ENCODE assay signal across 10 cellular contexts in the genomic region with DNA sequence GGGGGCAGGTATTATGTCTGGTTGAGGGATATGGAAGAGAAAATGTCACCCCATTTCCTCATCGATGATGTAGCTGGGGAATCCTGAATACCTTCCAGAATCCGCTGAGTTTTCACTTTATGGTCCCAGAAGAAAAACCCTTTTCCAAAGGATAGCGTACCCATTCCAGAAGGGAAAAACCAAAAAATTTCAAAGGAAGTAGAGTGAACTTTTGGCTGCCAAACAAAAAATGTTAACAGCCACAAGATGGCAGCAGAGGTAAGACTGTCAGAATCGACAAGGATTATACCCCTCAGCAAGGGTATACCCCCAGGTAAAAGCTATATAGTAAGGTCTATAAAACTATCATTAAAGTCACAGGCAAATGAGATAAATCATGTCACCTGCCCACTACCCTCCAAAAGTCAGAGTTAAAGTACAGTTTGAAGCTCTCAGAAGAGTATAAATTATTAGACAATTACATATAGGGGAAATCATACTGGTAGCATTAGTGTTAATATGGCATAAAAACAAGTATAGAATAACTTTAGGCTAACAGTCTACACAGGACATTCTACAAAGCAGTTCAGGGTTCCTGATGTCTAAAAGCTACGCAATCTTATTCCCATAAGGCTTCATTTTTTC. TPM values are rescaled to one million over a fixed set of nuclear protein-coding genes. Genes with fewer than 3 reads are reported as not detected.
DNase-seq lines count a peak whose midpoint lies in the region; ATAC-seq and TF ChIP-seq lines count a peak whose summit lies in the region.
"Had no signal": no experiment of that assay in that cellular context is flagged by ENCODE, and none has a peak within 500 bp of the region (broad histone marks: within the 10 kb centered on the region; RNA-seq: fewer than 3 reads in every experiment).

No MANE protein-coding gene starts in this region.

- peaks cover 8 to 35% (median 34%) of the 10 kb centered on the region in 5 donors for H3K4me1 ChIP-seq in subcutaneous abdominal adipose tissue (ENCODE audit: control insufficient read depth in 5 of 5, insufficient read depth in 5 of 5, low read length in 5 of 5)

- peaks cover 36 to 86% (median 71%) of the 10 kb centered on the region in 5 donors for H3K36me3 ChIP-seq in subcutaneous abdominal adipose tissue (ENCODE audit: control insufficient read depth in 5 of 5, insufficient read depth in 5 of 5, low read length in 5 of 5)

- peak; percentile 58 for ATAC-seq in activated CD8-positive, alpha-beta memory T cell treated with anti-CD3 and anti-CD28 coated beads, Interleukin-2, amount 10 ng/mL, durations not matched to agents 7 days and 5 days

- H3K27me3 ChIP-seq in subcutaneous abdominal adipose tissue (ENCODE audit: control insufficient read depth in 5 of 5, insufficient read depth in 4 of 5, low read length in 5 of 5) = no peaks in the 10 kb centered on the region

- peak overlapping the region in 3 of 5 donors; percentile 35 to 82 (median 71) for H3K9ac ChIP-seq in subcutaneous abdominal adipose tissue (ENCODE audit: low read length in 5 of 5)

- CTCF ChIA-PET in activated CD8-positive, alpha-beta memory T cell treated with anti-CD3 and anti-CD28 coated beads, Interleukin-2, amount 10 ng/mL, durations not matched to agents 7 days and 5 days (lab: Charles Lee) = interaction anchor here (0.5 to 7.7 kb wide), 28 partner anchors 8 to 303 kb away, joined by 3 to 56 read pairs (median 4); partner anchors contain the start of genes ACIN1, AJUBA, C14orf119 and CDH24
- CTCF ChIA-PET in RWPE1 (lab: Yijun Ruan, JAX) = interaction anchor here (0.6 to 2.8 kb wide), 18 partner anchors 8 to 214 kb away, joined by 3 to 21 read pairs (median 4); partner anchors contain the start of genes ACIN1 and C14orf119

- H3K27ac ChIP-seq in RWPE1 (no peak overlapping the region), subcutaneous abdominal adipose tissue (ENCODE audit: low read depth, low read length) (peak overlapping the region; percentile 99), caudate nucleus (ENCODE audit: low read depth, low read length) (no peak overlapping the region)

- POLR2A ChIA-PET in RWPE1 (lab: Yijun Ruan, JAX; ENCODE audit: low non-redundant PET) = no interaction called here

- H3K27ac Mint-ChIP-seq in activated CD8-positive, alpha-beta memory T cell treated with anti-CD3 and anti-CD28 coated beads, Interleukin-2, amount 10 ng/mL, durations not matched to agents 7 days and 5 days = no peak overlapping the region

- H3K36me3 Mint-ChIP-seq in activated CD8-positive, alpha-beta memory T cell treated with anti-CD3 and anti-CD28 coated beads, Interleukin-2, amount 10 ng/mL, durations not matched to agents 7 days and 5 days = peaks cover 48% of the 10 kb centered on the region

- no peaks in the 10 kb centered on the region for H3K9me3 Mint-ChIP-seq in activated CD8-positive, alpha-beta memory T cell treated with anti-CD3 and anti-CD28 coated beads, Interleukin-2, amount 10 ng/mL, durations not matched to agents 7 days and 5 days (ENCODE audit: low read depth)

- peak; percentile 81 for TF ChIP-seq CTCF in RWPE1 (conservative IDR thresholded peaks at IDR 0.05; ENCODE audit: low read depth)

- no peak for DNase-seq in activated CD8-positive, alpha-beta memory T cell treated with anti-CD3 and anti-CD28 coated beads, Interleukin-2, amount 10 ng/mL, durations not matched to agents 7 days and 5 days
- no peak for DNase-seq in activated CD8-positive, alpha-beta memory T cell treated with anti-CD3 and anti-CD28 coated beads, Interleukin-2, amount 50 U/mL, for 48 hours
- DNase-seq in RWPE1 (ENCODE audit: low spot score) (no peak), foreskin melanocyte (peak; percentile 32), NCI-H2029 (lab: John Stamatoyannopoulos, UW) (no peak), NCI-H2107 treated with DMSO at 0.1 percent for 48 hours (lab: John Stamatoyannopoulos, UW; ENCODE audit: unreplicated experiment) (no peak), caudate nucleus (lab: John Stamatoyannopoulos, UW) (no peak)
- DNase-seq: effector CD8-positive, alpha-beta T cell; NCI-H1417 treated with DMSO at 0.1 percent for 48 hours had no signal

- no peak overlapping the region for H3K4me3 Mint-ChIP-seq in activated CD8-positive, alpha-beta memory T cell treated with anti-CD3 and anti-CD28 coated beads, Interleukin-2, amount 10 ng/mL, durations not matched to agents 7 days and 5 days

- peaks cover 6% of the 10 kb centered on the region for H3K4me1 Mint-ChIP-seq in activated CD8-positive, alpha-beta memory T cell treated with anti-CD3 and anti-CD28 coated beads, Interleukin-2, amount 10 ng/mL, durations not matched to agents 7 days and 5 days

- H3K9me3 ChIP-seq in subcutaneous abdominal adipose tissue (ENCODE audit: control insufficient read depth in 5 of 5, low read length in 5 of 5) = no peaks in the 10 kb centered on the region

- H3K4me3 ChIP-seq in subcutaneous abdominal adipose tissue (ENCODE audit: low read depth in 1 of 5, low read length in 5 of 5) = no peak overlapping the region

- H3K27me3 Mint-ChIP-seq in activated CD8-positive, alpha-beta memory T cell treated with anti-CD3 and anti-CD28 coated beads, Interleukin-2, amount 10 ng/mL, durations not matched to agents 7 days and 5 days = no peaks in the 10 kb centered on the region

RNA-seq across cellular contexts. Expression of gene ACIN1, which starts 18.0 kb away (rescaled TPM):
- 100 to 1,000 TPM; 172 to 204 TPM for total RNA-seq in activated CD8-positive, alpha-beta memory T cell treated with anti-CD3 and anti-CD28 coated beads, Interleukin-2, amount 10 ng/mL, durations not matched to agents 7 days and 5 days

RNA-seq across cellular contexts. Expression of gene C14orf119, which starts 18.4 kb away (rescaled TPM):
- total RNA-seq in activated CD8-positive, alpha-beta memory T cell treated with anti-CD3 and anti-CD28 coated beads, Interleukin-2, amount 10 ng/mL, durations not matched to agents 7 days and 5 days = 10 to 100 TPM; 44.6 to 53.2 TPM

RNA-seq across cellular contexts. Expression of gene CDH24, which starts 19.6 kb away (rescaled TPM):
- 1 to 10 TPM; 2.4 to 2.5 TPM for total RNA-seq in activated CD8-positive, alpha-beta memory T cell treated with anti-CD3 and anti-CD28 coated beads, Interleukin-2, amount 10 ng/mL, durations not matched to agents 7 days and 5 days

RNA-seq across cellular contexts. Expression of gene CIROP, which starts 27.9 kb away (rescaled TPM):
- total RNA-seq in activated CD8-positive, alpha-beta memory T cell treated with anti-CD3 and anti-CD28 coated beads, Interleukin-2, amount 10 ng/mL, durations not matched to agents 7 days and 5 days = not detected

RNA-seq across cellular contexts. Expression of gene PSMB11, which starts 34.9 kb away (rescaled TPM):
- total RNA-seq in activated CD8-positive, alpha-beta memory T cell treated with anti-CD3 and anti-CD28 coated beads, Interleukin-2, amount 10 ng/mL, durations not matched to agents 7 days and 5 days = not detected
